10 cellular contexts compared by ENCODE assay signal in the genomic region with DNA sequence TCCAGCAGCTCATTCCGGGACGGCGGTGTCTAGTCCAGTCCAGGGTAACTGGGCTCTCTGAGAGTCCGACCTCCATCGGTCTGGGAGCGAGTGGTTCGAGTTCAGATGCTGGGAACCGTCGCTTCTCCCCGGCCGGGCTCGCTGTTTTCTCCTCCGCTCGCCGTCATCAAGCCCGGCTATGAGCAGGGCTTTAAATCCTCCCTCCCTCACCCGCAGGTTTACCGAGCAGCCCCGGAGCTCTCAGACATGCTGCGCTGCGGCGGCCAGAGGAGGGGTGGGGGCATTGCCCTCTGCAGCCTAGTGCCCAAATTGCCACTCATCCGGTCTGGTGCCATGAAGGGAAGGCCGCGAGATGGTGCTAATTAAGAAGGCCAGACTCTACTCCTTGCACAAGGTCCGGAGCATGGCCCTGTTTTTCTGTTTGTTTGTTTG. TPM values are rescaled to one million over a fixed set of nuclear protein-coding genes. Genes with fewer than 3 reads are reported as not detected.
DNase-seq lines count a peak whose midpoint lies in the region; ATAC-seq and TF ChIP-seq lines count a peak whose summit lies in the region.
"Had no signal": no experiment of that assay in that cellular context is flagged by ENCODE, and none has a peak within 500 bp of the region (broad histone marks: within the 10 kb centered on the region; RNA-seq: fewer than 3 reads in every experiment).

No MANE protein-coding gene starts in this region.

- H2BK5ac ChIP-seq in IMR-90 (ENCODE audit: low read depth, low read length, poor library complexity, severe bottlenecking) = no peak overlapping the region

- no peaks in the 10 kb centered on the region for H3K36me3 ChIP-seq in IMR-90 (ENCODE audit: control insufficient read depth, insufficient read depth, low read length)
- H3K36me3 ChIP-seq in right atrium auricular region = no peaks in the 10 kb centered on the region

- no peak for TF ChIP-seq RAD21 in IMR-90 (IDR thresholded peaks at IDR 0.05; ENCODE audit: low read length)

- no peaks in the 10 kb centered on the region for H3K9me1 ChIP-seq in IMR-90 (ENCODE audit: insufficient read depth, low read length)

- H3K4me1 Mint-ChIP-seq in stimulated activated naive B cell treated with anti-CD40 and anti-IgM and Interleukin-4, amounts not matched to agents 10 μg/mL and 1 μg/mL and 100 μg/mL, for 72 hours = peaks cover 30 to 48% of the 10 kb centered on the region in 2 donors

- peaks cover 79% of the 10 kb centered on the region for H3K27me3 ChIP-seq in IMR-90 (ENCODE audit: control insufficient read depth, insufficient read depth, low read length)
- no peaks in the 10 kb centered on the region for H3K27me3 ChIP-seq in right atrium auricular region

- H2BK20ac ChIP-seq in IMR-90 (ENCODE audit: low read depth, low read length) = no peak overlapping the region

- H3K27ac ChIP-seq in IMR-90 (ENCODE audit: insufficient read depth, low read length) = no peak overlapping the region
- peak overlapping the region; percentile 88 to 89 for H3K27ac ChIP-seq in right atrium auricular region

- H3K4me3 ChIP-seq in IMR-90 (ENCODE audit: insufficient read depth, low read depth, low read length) (no peak overlapping the region), right atrium auricular region (peak overlapping the region; percentile 45 to 54)

- no peak overlapping the region for H3K23ac ChIP-seq in IMR-90 (ENCODE audit: low read depth, low read length)

- intact Hi-C loops in IMR-90 (cut with micrococcal nuclease) = loop anchor here (1.0 kb wide), 5 partner anchors 242 to 813 kb away; no protein-coding TSS in a partner anchor

- no peak overlapping the region for H4K91ac ChIP-seq in IMR-90 (ENCODE audit: insufficient read depth, low read depth, low read length)

- 41% methylated on average over 9 of the region's 26 CpGs; no CpG with 5 or more reads in 1 of the 2 experiments for WGBS in IMR-90 (ENCODE audit: extremely low coverage in 2 of 2, insufficient read length in 1 of 2), 2 experiments

- peak overlapping the region; percentile 50 to 73 for H3K4me3 Mint-ChIP-seq in stimulated activated naive B cell treated with anti-CD40 and anti-IgM and Interleukin-4, amounts not matched to agents 10 μg/mL and 1 μg/mL and 100 μg/mL, for 72 hours
- H3K4me3 Mint-ChIP-seq: activated CD4-positive, alpha-beta memory T cell treated with anti-CD3 and anti-CD28 coated beads for 36 hours had no signal

- H3K14ac ChIP-seq in IMR-90 (replicated peaks; ENCODE audit: low read depth, low read length) = no peak overlapping the region

- TF ChIP-seq CTCF in IMR-90 (conservative IDR thresholded peaks at IDR 0.05; ENCODE audit: low read depth, low read length) = no peak
- no peak for TF ChIP-seq CTCF in right atrium auricular region (IDR thresholded peaks at IDR 0.05)

- ATAC-seq in GM21447 (IDR thresholded peaks at IDR 0.05; ENCODE audit: unreplicated experiment) = peak; percentile 18
- ATAC-seq in IMR-90 (ENCODE audit: low read depth) = no peak
- peak in 1 of 2 donors; percentile 10 for ATAC-seq in stimulated activated naive B cell treated with anti-CD40 and anti-IgM and Interleukin-4, amounts not matched to agents 10 μg/mL and 1 μg/mL and 100 μg/mL, for 72 hours (replicated peaks)
- no peak for ATAC-seq in HG02938 (IDR thresholded peaks at IDR 0.05; ENCODE audit: unreplicated experiment)
- no peak for ATAC-seq in HG03469 (IDR thresholded peaks at IDR 0.05; ENCODE audit: unreplicated experiment)

- no peak overlapping the region for H2AK9ac ChIP-seq in IMR-90 (replicated peaks; ENCODE audit: low read depth, low read length, poor library complexity)

- no peak overlapping the region for H2BK120ac ChIP-seq in IMR-90 (ENCODE audit: low read depth, low read length)

- TF ChIP-seq POLR2A in IMR-90 (IDR thresholded peaks at IDR 0.05; ENCODE audit: low read depth, low read length) = no peak

- dilution Hi-C loops in IMR-90 (cut with HindIII; ENCODE audit: low sequenced_read_pairs, unreplicated experiment) = no loop called here

- peaks cover 2 to 6% of the 10 kb centered on the region in 2 donors for H3K36me3 Mint-ChIP-seq in stimulated activated naive B cell treated with anti-CD40 and anti-IgM and Interleukin-4, amounts not matched to agents 10 μg/mL and 1 μg/mL and 100 μg/mL, for 72 hours

- no peak for DNase-seq in IMR-90
- DNase-seq in right atrium auricular region (ENCODE audit: low spot score) = peak; percentile 64
- no peak for DNase-seq in stimulated activated naive B cell treated with anti-CD40 and anti-IgM and Interleukin-4, amounts not matched to agents 10 μg/mL and 1 μg/mL and 100 μg/mL, for 72 hours
- no peak for DNase-seq in NCI-H2227 treated with DMSO at 0.1 percent for 48 hours (lab: John Stamatoyannopoulos, UW)
- DNase-seq in NCI-H1417 treated with DMSO at 0.1 percent for 48 hours (lab: John Stamatoyannopoulos, UW) = no peak
- DNase-seq: activated CD4-positive, alpha-beta memory T cell treated with anti-CD3 and anti-CD28 coated beads for 36 hours; NCI-H187 treated with DMSO at 0.1 percent for 48 hours had no signal

- peaks cover 0 to 5% of the 10 kb centered on the region in 2 donors for H3K9me3 Mint-ChIP-seq in stimulated activated naive B cell treated with anti-CD40 and anti-IgM and Interleukin-4, amounts not matched to agents 10 μg/mL and 1 μg/mL and 100 μg/mL, for 72 hours
- H3K9me3 Mint-ChIP-seq: activated CD4-positive, alpha-beta memory T cell treated with anti-CD3 and anti-CD28 coated beads for 36 hours had no signal

- in situ Hi-C loops in IMR-90 (cut with MboI; ENCODE audit: low sequenced_read_pairs) = loop anchor here (10.0 to 25.0 kb wide), 3 partner anchors 478 to 806 kb away; no protein-coding TSS in a partner anchor

- no peak overlapping the region for H3K18ac ChIP-seq in IMR-90 (ENCODE audit: low read depth, low read length)

- no peaks in the 10 kb centered on the region for H3K79me1 ChIP-seq in IMR-90 (ENCODE audit: low read depth in 1 of 2, low read length in 2 of 2)

- no peak overlapping the region for H4K5ac ChIP-seq in IMR-90 (ENCODE audit: low read depth, low read length)

- no peak overlapping the region for H3K4me2 ChIP-seq in IMR-90 (ENCODE audit: low read depth, low read length)

- H3K27me3 Mint-ChIP-seq in stimulated activated naive B cell treated with anti-CD40 and anti-IgM and Interleukin-4, amounts not matched to agents 10 μg/mL and 1 μg/mL and 100 μg/mL, for 72 hours = peaks cover 81 to 96% of the 10 kb centered on the region in 2 donors

- H3K4ac ChIP-seq in IMR-90 (ENCODE audit: low read depth, low read length) = no peak overlapping the region

- H4K8ac ChIP-seq in IMR-90 (ENCODE audit: low read depth in 2 of 2, low read length in 2 of 2) = no peak overlapping the region

- no peak overlapping the region for H3K56ac ChIP-seq in IMR-90 (ENCODE audit: extremely low read depth, insufficient read depth, low read length)

- no peak overlapping the region for H3K27ac Mint-ChIP-seq in stimulated activated naive B cell treated with anti-CD40 and anti-IgM and Interleukin-4, amounts not matched to agents 10 μg/mL and 1 μg/mL and 100 μg/mL, for 72 hours
- H3K27ac Mint-ChIP-seq: activated CD4-positive, alpha-beta memory T cell treated with anti-CD3 and anti-CD28 coated beads for 36 hours had no signal

- H2AFZ ChIP-seq in IMR-90 (replicated peaks; ENCODE audit: low read length, poor library complexity) = peak overlapping the region; percentile 61

- H3K9me3 ChIP-seq in IMR-90 (ENCODE audit: control insufficient read depth, insufficient read depth, low read length) (peaks cover 11% of the 10 kb centered on the region; the same call in 1 of the 2 replicates), right atrium auricular region (no peaks in the 10 kb centered on the region)

- H3K9ac ChIP-seq in IMR-90 (ENCODE audit: low read depth, low read length) = no peak overlapping the region

- POLR2A ChIA-PET in IMR-90 (lab: Charles Lee; ENCODE audit: unreplicated experiment) = no interaction called here

- no TSS peak for BruUV-seq in IMR-90 (replicated peaks; lab: Mats Ljungman, UMichigan)

- no peak overlapping the region for H2AK5ac ChIP-seq in IMR-90 (ENCODE audit: low read depth, low read length)

- no peak overlapping the region for H2BK15ac ChIP-seq in IMR-90 (ENCODE audit: low read depth, low read length)

- CTCF ChIA-PET in IMR-90 (lab: Yijun Ruan, JAX) = interaction anchor here (0.9 kb wide), 1 partner anchor 321 kb away, joined by 3 read pairs; no protein-coding TSS in a partner anchor

- no peaks in the 10 kb centered on the region for H4K20me1 ChIP-seq in IMR-90 (ENCODE audit: insufficient read depth, low read length)

- H3K4me1 ChIP-seq in IMR-90 (ENCODE audit: control insufficient read depth, insufficient read depth, low read length) = no peaks in the 10 kb centered on the region
- peaks cover 0 to 57% of the 10 kb centered on the region in 2 donors for H3K4me1 ChIP-seq in right atrium auricular region

TF ChIP-seq in IMR-90, 13 proteins besides CTCF, POLR2A, EP300 and RAD21:
- TF ChIP-seq MAFK (IDR thresholded peaks at IDR 0.05; ENCODE audit: low read depth, low read length) = no peak
- no peak for TF ChIP-seq CEBPB (IDR thresholded peaks at IDR 0.05; ENCODE audit: low read depth, low read length)
- no peak for TF ChIP-seq MAZ (IDR thresholded peaks at IDR 0.05; ENCODE audit: borderline replicate concordance, low read depth, low read length)
- TF ChIP-seq, protein P1, sequence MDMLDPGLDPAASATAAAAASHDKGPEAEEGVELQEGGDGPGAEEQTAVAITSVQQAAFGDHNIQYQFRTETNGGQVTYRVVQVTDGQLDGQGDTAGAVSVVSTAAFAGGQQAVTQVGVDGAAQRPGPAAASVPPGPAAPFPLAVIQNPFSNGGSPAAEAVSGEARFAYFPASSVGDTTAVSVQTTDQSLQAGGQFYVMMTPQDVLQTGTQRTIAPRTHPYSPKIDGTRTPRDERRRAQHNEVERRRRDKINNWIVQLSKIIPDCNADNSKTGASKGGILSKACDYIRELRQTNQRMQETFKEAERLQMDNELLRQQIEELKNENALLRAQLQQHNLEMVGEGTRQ (IDR thresholded peaks at IDR 0.05; ENCODE audit: low read depth, low read length) = no peak
- no peak for TF ChIP-seq CHD1 (IDR thresholded peaks at IDR 0.05; ENCODE audit: low read depth, low read length)
- TF ChIP-seq NFE2L2 (IDR thresholded peaks at IDR 0.05; ENCODE audit: low read depth, low read length) = no peak
- no peak for TF ChIP-seq FOS (IDR thresholded peaks at IDR 0.05; ENCODE audit: low read depth, low read length)
- no peak for TF ChIP-seq BHLHE40 (IDR thresholded peaks at IDR 0.05; ENCODE audit: low read depth, low read length)
- TF ChIP-seq SMC3 (IDR thresholded peaks at IDR 0.05; ENCODE audit: low read depth, low read length) = no peak
- TF ChIP-seq MXI1 (IDR thresholded peaks at IDR 0.05; ENCODE audit: borderline replicate concordance, low read depth, low read length) = no peak
- no peak for TF ChIP-seq RFX5 (IDR thresholded peaks at IDR 0.05; ENCODE audit: low read depth, low read length)

RNA-seq across cellular contexts. Expression of a gene that starts 23.2 kb away (rescaled TPM):
- total RNA-seq in IMR-90 (2012; rRNA removed) (0.36 and 0.56 TPM in 2 replicates), right atrium auricular region (100 to 1,000 TPM in 1 of 2 donors, 10 to 100 TPM in 1; 86.3 to 108 TPM)
- polyA plus RNA-seq in IMR-90 (2012; rRNA removed) = 0.67 and 0.97 TPM in 2 replicates
- 0.71 and 1.9 TPM in 2 replicates for polyA plus RNA-seq in IMR-90 (2012; cell fraction: cytosol; rRNA removed)
- 0.57 and 1.4 TPM in 2 replicates for polyA plus RNA-seq in IMR-90 (2012; cell fraction: nucleus; rRNA removed; ENCODE audit: low replicate concordance)
- total RNA-seq: activated CD4-positive, alpha-beta memory T cell treated with anti-CD3 and anti-CD28 coated beads for 36 hours had no signal

Comparison
In these comparisons a context has a peak if more than half of its experiments do, and no peak if none do; other contexts are left out.
1. RNA of a gene that starts 23.2 kb away (total RNA-seq): 86.3 to 108 TPM in right atrium auricular region; 0.36 to 0.56 TPM in IMR-90; every median in the first group is over 10 times any median in the second.